ENCODE assay signal across 8 cellular contexts in genomic region chrX:131830400-131831184, GRCh38.
A peak's percentile ranks its signal among the peaks of the same experiment; 100 is the strongest.
DNase-seq lines count a peak whose midpoint lies in the region; ATAC-seq, FAIRE-seq and TF ChIP-seq lines count a peak whose summit lies in the region.

No MANE protein-coding gene starts in this region.

- no peaks in the 10 kb centered on the region for H3K36me3 ChIP-seq in tibial artery

- no peaks in the 10 kb centered on the region for H3K27me3 Mint-ChIP-seq in activated CD4-positive, alpha-beta memory T cell treated with anti-CD3 and anti-CD28 coated beads, Interleukin-2, amount 10 ng/mL, durations not matched to agents 7 days and 5 days
- H3K27me3 Mint-ChIP-seq in naive thymus-derived CD8-positive, alpha-beta T cell = no peaks in the 10 kb centered on the region

- H3K9me3 Mint-ChIP-seq in activated CD4-positive, alpha-beta memory T cell treated with anti-CD3 and anti-CD28 coated beads, Interleukin-2, amount 10 ng/mL, durations not matched to agents 7 days and 5 days = no peaks in the 10 kb centered on the region
- no peaks in the 10 kb centered on the region for H3K9me3 Mint-ChIP-seq in naive thymus-derived CD8-positive, alpha-beta T cell

- H3K27ac ChIP-seq in tibial artery = no peak overlapping the region

- DNase-seq in AG08395 (ENCODE audit: low spot score) (peak; percentile 58), GM18507 (ENCODE audit: extremely low spot score, insufficient read length, low read depth) (no peak), NCI-H345 treated with DMSO at 0.1 percent for 48 hours (lab: John Stamatoyannopoulos, UW; ENCODE audit: unreplicated experiment) (peak; percentile 63), fibroblast of peridontal ligament (ENCODE audit: extremely low read depth) (peak; percentile 4), tibial artery (peak; percentile 46 to 63)
- peak; percentile 76 for DNase-seq in activated CD4-positive, alpha-beta memory T cell treated with anti-CD3 and anti-CD28 coated beads, Interleukin-2, amount 10 ng/mL, durations not matched to agents 7 days and 5 days
- DNase-seq in naive thymus-derived CD8-positive, alpha-beta T cell = peak in 8 of 10 donors; percentile 31 to 78 (median 52)

- H3K27ac Mint-ChIP-seq in activated CD4-positive, alpha-beta memory T cell treated with anti-CD3 and anti-CD28 coated beads, Interleukin-2, amount 10 ng/mL, durations not matched to agents 7 days and 5 days = peak overlapping the region; percentile 85
- peak overlapping the region; percentile 45 to 88 (median 70) for H3K27ac Mint-ChIP-seq in naive thymus-derived CD8-positive, alpha-beta T cell

- peak; percentile 76 for FAIRE-seq in GM18507 (lab: Jason Lieb, UNC)

- peak overlapping the region in 1 of 2 donors; percentile 18 for H3K4me3 ChIP-seq in tibial artery

- peak; percentile 12 to 35 for TF ChIP-seq CTCF in tibial artery (IDR thresholded peaks at IDR 0.05)

- no peaks in the 10 kb centered on the region for H3K27me3 ChIP-seq in tibial artery

- no peaks in the 10 kb centered on the region for H3K36me3 Mint-ChIP-seq in activated CD4-positive, alpha-beta memory T cell treated with anti-CD3 and anti-CD28 coated beads, Interleukin-2, amount 10 ng/mL, durations not matched to agents 7 days and 5 days (ENCODE audit: low read depth)
- no peaks in the 10 kb centered on the region for H3K36me3 Mint-ChIP-seq in naive thymus-derived CD8-positive, alpha-beta T cell

- CTCF ChIA-PET in activated CD4-positive, alpha-beta memory T cell treated with anti-CD3 and anti-CD28 coated beads, Interleukin-2, amount 10 ng/mL, durations not matched to agents 7 days and 5 days (lab: Charles Lee) = interaction anchor here (1.0 to 1.4 kb wide), 2 partner anchors 11 to 783 kb away, joined by 3 to 4 read pairs; no protein-coding TSS in a partner anchor

- POLR2A ChIA-PET in activated CD4-positive, alpha-beta memory T cell treated with anti-CD3 and anti-CD28 coated beads, Interleukin-2, amount 10 ng/mL, durations not matched to agents 7 days and 5 days (lab: Charles Lee) = interaction anchor here (0.6 kb wide), 1 partner anchor 14 kb away, joined by 3 read pairs; no protein-coding TSS in a partner anchor
- POLR2A ChIA-PET in naive thymus-derived CD8-positive, alpha-beta T cell (lab: Charles Lee) = no interaction called here

- peaks cover 47% of the 10 kb centered on the region for H3K4me1 Mint-ChIP-seq in activated CD4-positive, alpha-beta memory T cell treated with anti-CD3 and anti-CD28 coated beads, Interleukin-2, amount 10 ng/mL, durations not matched to agents 7 days and 5 days
- H3K4me1 Mint-ChIP-seq in naive thymus-derived CD8-positive, alpha-beta T cell = peaks cover 4 to 34% (median 22%) of the 10 kb centered on the region in 4 donors

- H3K4me3 Mint-ChIP-seq in activated CD4-positive, alpha-beta memory T cell treated with anti-CD3 and anti-CD28 coated beads, Interleukin-2, amount 10 ng/mL, durations not matched to agents 7 days and 5 days = peak overlapping the region; percentile 80
- H3K4me3 Mint-ChIP-seq in naive thymus-derived CD8-positive, alpha-beta T cell = peak overlapping the region; percentile 22 to 82 (median 64)

- ATAC-seq in HG03103 (IDR thresholded peaks at IDR 0.05; ENCODE audit: low read depth, unreplicated experiment) = peak; percentile 81
- ATAC-seq in naive thymus-derived CD8-positive, alpha-beta T cell = peak; percentile 54 to 67

- intact Hi-C loops in tibial artery (cut with DNase I; ENCODE audit: low total_unique reads) = no loop called here

- H3K4me1 ChIP-seq in tibial artery = no peaks in the 10 kb centered on the region

- H3K9me3 ChIP-seq in tibial artery = no peaks in the 10 kb centered on the region
